ENCODE assay signal across 8 cellular contexts in the genomic region with DNA sequence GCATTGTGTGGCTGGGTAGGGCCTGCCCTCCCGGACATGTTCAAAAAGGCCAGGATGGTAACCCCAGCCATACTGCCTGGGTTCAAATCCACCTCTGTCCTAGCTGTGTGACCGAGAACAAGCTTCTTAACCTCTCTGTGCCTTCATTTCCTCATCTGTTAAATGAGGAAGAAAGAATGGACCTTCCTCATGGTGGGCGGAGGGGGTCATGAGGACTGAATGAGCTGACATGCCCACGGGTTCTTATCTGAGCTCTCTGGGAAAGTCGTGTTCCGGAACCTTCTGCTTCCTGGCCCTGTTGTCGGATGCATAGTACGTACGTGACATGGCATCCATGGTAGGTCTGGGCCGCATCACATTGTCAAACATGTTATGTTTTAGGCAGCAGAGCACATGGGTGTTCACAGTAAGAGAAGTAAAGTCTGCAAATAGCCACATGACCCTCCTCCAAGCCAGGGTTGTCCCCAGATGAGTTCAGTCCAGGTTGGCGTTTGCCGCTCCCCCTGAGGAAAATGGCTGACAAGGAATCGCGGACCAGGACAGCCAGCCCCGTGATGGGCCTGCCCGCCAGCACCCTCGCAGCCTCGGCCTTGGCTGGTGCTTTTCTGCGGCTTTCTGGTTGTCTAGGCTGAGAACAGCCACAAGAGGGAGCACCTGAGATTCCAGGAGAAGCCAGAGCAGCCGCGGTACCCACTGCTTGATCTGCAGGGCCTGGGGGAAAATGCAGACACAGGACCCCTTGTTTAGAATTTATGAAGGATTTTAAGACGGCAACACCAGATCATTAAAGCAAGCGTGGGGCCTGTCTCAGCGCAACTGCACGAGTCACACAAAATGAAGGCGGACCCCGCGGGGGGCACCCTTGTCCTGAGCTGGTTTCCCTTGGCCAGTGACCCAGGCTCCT. TPM values are rescaled to one million over a fixed set of nuclear protein-coding genes. Genes with fewer than 3 reads are reported as not detected.
DNase-seq lines count a peak whose midpoint lies in the region; ATAC-seq and TF ChIP-seq lines count a peak whose summit lies in the region.

No MANE protein-coding gene starts in this region.

- ATAC-seq in HG03342 (IDR thresholded peaks at IDR 0.05; ENCODE audit: unreplicated experiment): no peak

- no peaks in the 10 kb centered on the region for H3K36me3 ChIP-seq in neuron (ENCODE audit: insufficient read depth, low read length)
- no peaks in the 10 kb centered on the region for H3K36me3 ChIP-seq in stomach

- H3K27me3 ChIP-seq in neuron (ENCODE audit: insufficient read depth, low read length) (no peaks in the 10 kb centered on the region), stomach (no peaks in the 10 kb centered on the region)

- H3K4me1 Mint-ChIP-seq in activated T-helper 2 cell treated with anti-CD3 and anti-CD28 coated beads, Interferon-gamma antibody, Interleukin-2, Interleukin-4, amounts not matched to agents 10 μg/mL and 5 μg/mL and 100 μg/mL, durations not matched to agents 14 hours and 24 hours and 36 hours (ENCODE audit: low read depth): peaks cover 5% of the 10 kb centered on the region

- POLR2A ChIA-PET in RWPE1 (lab: Yijun Ruan, JAX; ENCODE audit: low non-redundant PET): no interaction called here

- TF ChIP-seq POLR2A in stomach (IDR thresholded peaks at IDR 0.05): no peak

- peaks cover 15% of the 10 kb centered on the region for H3K4me1 ChIP-seq in neuron (ENCODE audit: insufficient read depth, low read length)
- peaks cover 13 to 24% (median 18%) of the 10 kb centered on the region in 4 donors for H3K4me1 ChIP-seq in stomach

- 30 to 40% (median 36%) methylated on average over 20 to 28 of the region's 28 CpGs for WGBS in stomach, 5 donors

- CTCF ChIA-PET in RWPE1 (lab: Yijun Ruan, JAX): interaction anchor here (0.6 to 1.3 kb wide), 8 partner anchors 8 to 110 kb away, joined by 3 to 7 read pairs (median 4); no protein-coding TSS in a partner anchor

- peak overlapping the region; percentile 6 for H2AFZ ChIP-seq in neuron (ENCODE audit: low read depth, low read length)

- no peak overlapping the region for H3K27ac Mint-ChIP-seq in activated T-helper 2 cell treated with anti-CD3 and anti-CD28 coated beads, Interferon-gamma antibody, Interleukin-2, Interleukin-4, amounts not matched to agents 10 μg/mL and 5 μg/mL and 100 μg/mL, durations not matched to agents 14 hours and 24 hours and 36 hours

- H3K9me3 ChIP-seq in neuron (ENCODE audit: low read length) (no peaks in the 10 kb centered on the region), stomach (no peaks in the 10 kb centered on the region)

- no peak overlapping the region for H3K4me3 Mint-ChIP-seq in activated T-helper 2 cell treated with anti-CD3 and anti-CD28 coated beads, Interferon-gamma antibody, Interleukin-2, Interleukin-4, amounts not matched to agents 10 μg/mL and 5 μg/mL and 100 μg/mL, durations not matched to agents 14 hours and 24 hours and 36 hours (ENCODE audit: low read depth)

- no peaks in the 10 kb centered on the region for H3K36me3 Mint-ChIP-seq in activated T-helper 2 cell treated with anti-CD3 and anti-CD28 coated beads, Interferon-gamma antibody, Interleukin-2, Interleukin-4, amounts not matched to agents 10 μg/mL and 5 μg/mL and 100 μg/mL, durations not matched to agents 14 hours and 24 hours and 36 hours (ENCODE audit: low read depth)

- TF ChIP-seq CTCF in LNCAP (IDR thresholded peaks at IDR 0.05) (peak; percentile 61), RWPE1 (conservative IDR thresholded peaks at IDR 0.05; ENCODE audit: low read depth) (peak; percentile 91), stomach (IDR thresholded peaks at IDR 0.05) (peak in 5 of 7 experiments; percentile 75 to 92 (median 85))

- TF ChIP-seq EP300 in stomach (IDR thresholded peaks at IDR 0.05): no peak

- H3K27ac ChIP-seq in RWPE1 (no peak overlapping the region), stomach (peak overlapping the region in 4 of 5 donors; percentile 62 to 87 (median 70))

- H3K9me3 Mint-ChIP-seq in activated T-helper 2 cell treated with anti-CD3 and anti-CD28 coated beads, Interferon-gamma antibody, Interleukin-2, Interleukin-4, amounts not matched to agents 10 μg/mL and 5 μg/mL and 100 μg/mL, durations not matched to agents 14 hours and 24 hours and 36 hours: no peaks in the 10 kb centered on the region

- intact Hi-C loops in activated T-helper 2 cell treated with anti-CD3 and anti-CD28 coated beads, Interferon-gamma antibody, Interleukin-2, Interleukin-4, amounts not matched to agents 10 μg/mL and 5 μg/mL and 100 μg/mL, durations not matched to agents 14 hours and 24 hours and 36 hours (cut with micrococcal nuclease): no loop called here
- intact Hi-C loops in stomach (cut with DNase I; ENCODE audit: low total_unique reads): no loop called here

- no peaks in the 10 kb centered on the region for H3K27me3 Mint-ChIP-seq in activated T-helper 2 cell treated with anti-CD3 and anti-CD28 coated beads, Interferon-gamma antibody, Interleukin-2, Interleukin-4, amounts not matched to agents 10 μg/mL and 5 μg/mL and 100 μg/mL, durations not matched to agents 14 hours and 24 hours and 36 hours (ENCODE audit: low read depth)

- DNase-seq in DMS114 treated with DMSO at 0.1 percent for 48 hours (lab: John Stamatoyannopoulos, UW; ENCODE audit: unreplicated experiment): peak; percentile 67
- peak; percentile 85 for DNase-seq in RWPE1 (ENCODE audit: low spot score)
- peak; percentile 65 for DNase-seq in activated T-helper 2 cell treated with anti-CD3 and anti-CD28 coated beads, Interferon-gamma antibody, Interleukin-2, Interleukin-4, amounts not matched to agents 10 μg/mL and 5 μg/mL and 100 μg/mL, durations not matched to agents 14 hours and 24 hours and 36 hours (ENCODE audit: low spot score)
- DNase-seq in fibroblast of the conjunctiva (ENCODE audit: low read depth): peak; percentile 55
- DNase-seq in stomach: peak; percentile 88

- H3K4me3 ChIP-seq in neuron (ENCODE audit: low read length): no peak overlapping the region
- no peak overlapping the region for H3K4me3 ChIP-seq in stomach

RNA-seq across cellular contexts. Expression of gene NTN5, which starts 2.4 kb away (rescaled TPM):
- 0.46 and 0.55 TPM in 2 replicates for total RNA-seq in activated T-helper 2 cell treated with anti-CD3 and anti-CD28 coated beads, Interferon-gamma antibody, Interleukin-2, Interleukin-4, amounts not matched to agents 10 μg/mL and 5 μg/mL and 100 μg/mL, durations not matched to agents 14 hours and 24 hours and 36 hours
- total RNA-seq in stomach: not detected
- polyA plus RNA-seq in stomach: 1 to 10 TPM in 1 of 3 donors, not detected in 2; 1.3 TPM

RNA-seq across cellular contexts. Expression of gene FUT2, which starts 20.6 kb away (rescaled TPM):
- not detected in 2 replicates for total RNA-seq in activated T-helper 2 cell treated with anti-CD3 and anti-CD28 coated beads, Interferon-gamma antibody, Interleukin-2, Interleukin-4, amounts not matched to agents 10 μg/mL and 5 μg/mL and 100 μg/mL, durations not matched to agents 14 hours and 24 hours and 36 hours
- total RNA-seq in stomach: 10 to 100 TPM; 23.2 to 42.0 (median 33.2) TPM
- polyA plus RNA-seq in stomach: 10 to 100 TPM; 22.7 to 76.8 (median 25.8) TPM

RNA-seq across cellular contexts. Expression of gene CA11, which starts 29.2 kb away (rescaled TPM):
- 5.4 and 6.5 TPM in 2 replicates for total RNA-seq in activated T-helper 2 cell treated with anti-CD3 and anti-CD28 coated beads, Interferon-gamma antibody, Interleukin-2, Interleukin-4, amounts not matched to agents 10 μg/mL and 5 μg/mL and 100 μg/mL, durations not matched to agents 14 hours and 24 hours and 36 hours
- total RNA-seq in stomach: 10 to 100 TPM in 2 of 5 donors, 1 to 10 TPM in 2, not detected in 1; 1.8 to 33.0 (median 18.1) TPM
- 10 to 100 TPM; 15.7 to 17.7 (median 15.8) TPM for polyA plus RNA-seq in stomach

RNA-seq across cellular contexts. Expression of gene DBP, which starts 38.0 kb away (rescaled TPM):
- total RNA-seq in activated T-helper 2 cell treated with anti-CD3 and anti-CD28 coated beads, Interferon-gamma antibody, Interleukin-2, Interleukin-4, amounts not matched to agents 10 μg/mL and 5 μg/mL and 100 μg/mL, durations not matched to agents 14 hours and 24 hours and 36 hours: 7.3 and 7.9 TPM in 2 replicates
- 10 to 100 TPM in 1 of 5 donors, 1 to 10 TPM in 3, not detected in 1; 7.2 to 21.7 (median 9.7) TPM for total RNA-seq in stomach
- 10 to 100 TPM in 1 of 3 donors, 1 to 10 TPM in 2; 4.2 to 29.0 (median 9.2) TPM for polyA plus RNA-seq in stomach

RNA-seq across cellular contexts. Expression of gene MAMSTR, which starts 44.4 kb away (rescaled TPM):
- 1.2 and 1.3 TPM in 2 replicates for total RNA-seq in activated T-helper 2 cell treated with anti-CD3 and anti-CD28 coated beads, Interferon-gamma antibody, Interleukin-2, Interleukin-4, amounts not matched to agents 10 μg/mL and 5 μg/mL and 100 μg/mL, durations not matched to agents 14 hours and 24 hours and 36 hours
- 1 to 10 TPM in 1 of 5 donors, under 1 TPM in 1, not detected in 3; 0.55 to 3.6 TPM for total RNA-seq in stomach
- 1 to 10 TPM in 2 of 3 donors, under 1 TPM in 1; 0.46 to 1.5 (median 1.5) TPM for polyA plus RNA-seq in stomach

Comparison
In these comparisons a context has a peak if more than half of its experiments do, and no peak if none do; other contexts are left out.
1. RNA of gene FUT2, which starts 20.6 kb away (total RNA-seq): 23.2 to 42.0 TPM in stomach; not detected in activated T-helper 2 cell treated with anti-CD3 and anti-CD28 coated beads, Interferon-gamma antibody, Interleukin-2, Interleukin-4, amounts not matched to agents 10 μg/mL and 5 μg/mL and 100 μg/mL, durations not matched to agents 14 hours and 24 hours and 36 hours; every median in the first group is over 10 times any median in the second.
2. Peak in every context shown above with its lines, with median percentiles within 50 percentile points of each other: DNase-seq and CTCF ChIP-seq.